8 cellular contexts compared by ENCODE assay signal in genomic region chr5:134649163-134649916, GRCh38. TPM values are rescaled to one million over a fixed set of nuclear protein-coding genes. Genes with fewer than 3 reads are reported as not detected.
DNase-seq lines count a peak whose midpoint lies in the region; ATAC-seq and TF ChIP-seq lines count a peak whose summit lies in the region.

No MANE protein-coding gene starts in this region.

- DNase-seq in OCI-LY7 (ENCODE audit: low spot score) (peak; percentile 13), chondrocyte (ENCODE audit: low spot score) (peak; percentile 91), lower lobe of right lung (peak; percentile 61), tibial artery (peak in 1 of 2 donors; percentile 25), Ammon's horn (ENCODE audit: low spot score) (no peak)

- H3K27ac Mint-ChIP-seq in chondrocyte (ENCODE audit: unreplicated experiment) = peak overlapping the region; percentile 99

- H3K9me3 ChIP-seq in BLaER1 treated with 17β-estradiol and CSF1 and Interleukin-3, amounts not matched to agents 10 nM and 100 nM (replicated peaks in 1 of 11) = no peaks in the 10 kb centered on the region
- H3K9me3 ChIP-seq in OCI-LY7 (ENCODE audit: low read length) (no peaks in the 10 kb centered on the region), lower lobe of right lung (no peaks in the 10 kb centered on the region), tibial artery (no peaks in the 10 kb centered on the region)

- CTCF ChIA-PET in OCI-LY7 (lab: Charles Lee; ENCODE audit: unreplicated experiment) = no interaction called here

- no peak for TF ChIP-seq CTCF in OCI-LY7 (conservative IDR thresholded peaks at IDR 0.05; ENCODE audit: low read length)
- no peak for TF ChIP-seq CTCF in chondrocyte (IDR thresholded peaks at IDR 0.05)
- TF ChIP-seq CTCF in lower lobe of right lung (IDR thresholded peaks at IDR 0.05) = no peak
- no peak for TF ChIP-seq CTCF in tibial artery (IDR thresholded peaks at IDR 0.05)

- peak overlapping the region; percentile 84 to 96 (median 89) for H3K4me2 ChIP-seq in BLaER1 treated with 17β-estradiol and CSF1 and Interleukin-3, amounts not matched to agents 10 nM and 100 nM
- peak overlapping the region; percentile 95 for H3K4me2 ChIP-seq in OCI-LY7 (ENCODE audit: low read length)

- peaks cover 23 to 52% (median 31%) of the 10 kb centered on the region in 10 experiments for H3K4me1 ChIP-seq in BLaER1 treated with 17β-estradiol and CSF1 and Interleukin-3, amounts not matched to agents 10 nM and 100 nM
- H3K4me1 ChIP-seq in OCI-LY7 (ENCODE audit: insufficient read depth, low read length, poor library complexity, severe bottlenecking) = peaks cover 24% of the 10 kb centered on the region
- peaks cover 41% of the 10 kb centered on the region for H3K4me1 ChIP-seq in lower lobe of right lung
- peaks cover 0 to 39% (median 30%) of the 10 kb centered on the region in 4 donors for H3K4me1 ChIP-seq in tibial artery

- H3K36me3 Mint-ChIP-seq in chondrocyte (ENCODE audit: low read depth) = peaks cover 4% of the 10 kb centered on the region

- no peaks in the 10 kb centered on the region for H3K9me3 Mint-ChIP-seq in chondrocyte (ENCODE audit: low read depth)

- intact Hi-C loops in OCI-LY7 (cut with micrococcal nuclease; ENCODE audit: unreplicated experiment) = loop anchor here (5.0 kb wide), 1 partner anchor 258 kb away; the partner anchor contains the start of gene PCBD2
- intact Hi-C loops in lower lobe of right lung (cut with DNase I) = no loop called here
- intact Hi-C loops in tibial artery (cut with DNase I; ENCODE audit: low total_unique reads) = loop anchor here (2.0 kb wide), 1 partner anchor 17 kb away; the partner anchor contains the start of gene SAR1B

- peak overlapping the region; percentile 83 to 97 (median 90) for H3K4me3 ChIP-seq in BLaER1 treated with 17β-estradiol and CSF1 and Interleukin-3, amounts not matched to agents 10 nM and 100 nM
- H3K4me3 ChIP-seq in OCI-LY7 (ENCODE audit: low read depth, low read length, poor library complexity, severe bottlenecking) (peak overlapping the region; percentile 83), lower lobe of right lung (peak overlapping the region; percentile 98), tibial artery (peak overlapping the region; percentile 67 to 81)

- peaks cover 34% of the 10 kb centered on the region for H3K79me2 ChIP-seq in OCI-LY7 (ENCODE audit: insufficient read depth, low read depth, low read length)

- TSS peak; percentile 80 for BruUV-seq in OCI-LY7 (replicated peaks; lab: Mats Ljungman, UMichigan)

- H2AFZ ChIP-seq in OCI-LY7 (ENCODE audit: low read length) = peak overlapping the region; percentile 80

- H3K27me3 ChIP-seq in BLaER1 treated with 17β-estradiol and CSF1 and Interleukin-3, amounts not matched to agents 10 nM and 100 nM = no peaks in the 10 kb centered on the region
- H3K27me3 ChIP-seq in lower lobe of right lung (ENCODE audit: low read depth) (no peaks in the 10 kb centered on the region), tibial artery (no peaks in the 10 kb centered on the region)

- H4K20me1 ChIP-seq in BLaER1 treated with 17β-estradiol and CSF1 and Interleukin-3, amounts not matched to agents 10 nM and 100 nM = peaks cover 7 to 52% (median 25%) of the 10 kb centered on the region in 11 experiments; a peak in 15 of 22 replicates
- peaks cover 7% of the 10 kb centered on the region; the same call in 1 of the 2 replicates for H4K20me1 ChIP-seq in OCI-LY7 (ENCODE audit: insufficient read depth, low read length)

- H3K36me3 ChIP-seq in BLaER1 treated with 17β-estradiol and CSF1 and Interleukin-3, amounts not matched to agents 10 nM and 100 nM = peaks cover 0 to 25% (median 17%) of the 10 kb centered on the region in 11 experiments; a peak in 8 of 22 replicates
- H3K36me3 ChIP-seq in OCI-LY7 (ENCODE audit: insufficient read depth, low read length) = peaks cover 13% of the 10 kb centered on the region; the same call in 1 of the 2 replicates
- H3K36me3 ChIP-seq in lower lobe of right lung = no peaks in the 10 kb centered on the region
- H3K36me3 ChIP-seq in tibial artery = no peaks in the 10 kb centered on the region

- no peaks in the 10 kb centered on the region for H3K27me3 Mint-ChIP-seq in chondrocyte (ENCODE audit: low read depth)

- POLR2A ChIA-PET in OCI-LY7 (lab: Charles Lee) = interaction anchor here (0.8 kb wide), 1 partner anchor 89 kb away, joined by 3 read pairs; the partner anchor contains the start of gene CAMLG

- H3K27ac ChIP-seq in BLaER1 treated with 17β-estradiol and CSF1 and Interleukin-3, amounts not matched to agents 10 nM and 100 nM = peak overlapping the region; percentile 86 to 98 (median 88)
- H3K27ac ChIP-seq in OCI-LY7 (ENCODE audit: low read depth, low read length, poor library complexity, severe bottlenecking) = peak overlapping the region; percentile 95
- H3K27ac ChIP-seq in lower lobe of right lung = peak overlapping the region; percentile 93
- H3K27ac ChIP-seq in tibial artery = peak overlapping the region; percentile 90 to 94

- peak overlapping the region; percentile 85 to 97 (median 95) for H3K9ac ChIP-seq in BLaER1 treated with 17β-estradiol and CSF1 and Interleukin-3, amounts not matched to agents 10 nM and 100 nM

- no peaks in the 10 kb centered on the region for H3K9me2 ChIP-seq in OCI-LY7 (ENCODE audit: insufficient read depth, low read length)

- peak overlapping the region; percentile 90 for H3K4me3 Mint-ChIP-seq in chondrocyte (ENCODE audit: unreplicated experiment)

- peaks cover 32% of the 10 kb centered on the region for H3K4me1 Mint-ChIP-seq in chondrocyte (ENCODE audit: low read depth)

- peak; percentile 16 for ATAC-seq in GM21529 (IDR thresholded peaks at IDR 0.05; ENCODE audit: unreplicated experiment)
- peak; percentile 65 to 66 for ATAC-seq in lower lobe of right lung
- no peak for ATAC-seq in GM19328 (IDR thresholded peaks at IDR 0.05; ENCODE audit: unreplicated experiment)

RNA-seq across cellular contexts. Expression of gene SEC24A, which starts 0.8 kb away (rescaled TPM):
- total RNA-seq in OCI-LY7 (2014; rRNA removed; shearing (Covaris generic)) = 5.5 and 5.6 TPM in 2 replicates
- total RNA-seq in OCI-LY7 (2022) = 20.4 and 20.5 TPM in 2 replicates
- total RNA-seq in chondrocyte = 48.1 to 50.7 TPM (median 48.2 TPM) in 3 replicates
- total RNA-seq in lower lobe of right lung = 22.0 TPM

RNA-seq across cellular contexts. Expression of gene SAR1B, which starts 16.7 kb away (rescaled TPM):
- 24.0 and 28.6 TPM in 2 replicates for total RNA-seq in OCI-LY7 (2014; rRNA removed; shearing (Covaris generic))
- 39.7 and 42.9 TPM in 2 replicates for total RNA-seq in OCI-LY7 (2022)
- 76.8 to 95.5 TPM (median 77.1 TPM) in 3 replicates for total RNA-seq in chondrocyte
- 60.0 TPM for total RNA-seq in lower lobe of right lung
